In the genomic region with DNA sequence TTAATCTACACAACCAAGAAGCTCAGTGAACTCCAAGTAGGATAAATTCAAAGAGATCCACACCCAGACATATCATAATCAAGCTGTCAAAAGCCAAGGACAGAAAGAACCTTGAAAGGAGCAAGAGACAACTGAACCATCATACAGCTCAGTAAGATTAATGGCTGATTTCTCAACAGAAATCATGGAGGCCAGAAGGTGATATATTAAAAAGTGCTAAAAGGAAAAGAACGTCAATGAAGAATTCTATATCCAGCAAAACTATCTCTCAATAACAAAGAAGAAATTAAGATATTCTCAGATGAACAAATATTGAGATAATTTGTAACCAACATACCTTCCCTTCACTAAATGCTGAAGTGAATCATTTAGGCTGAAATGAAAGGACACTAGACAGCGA, we compare ENCODE assay signal across 37 cellular contexts.
A peak's percentile ranks its signal among the peaks of the same experiment; 100 is the strongest.
DNase-seq lines count a peak whose midpoint lies in the region; ATAC-seq, FAIRE-seq and TF ChIP-seq lines count a peak whose summit lies in the region.
"Had no signal": no experiment of that assay in that cellular context is flagged by ENCODE, and none has a peak within 500 bp of the region (broad histone marks: within the 10 kb centered on the region; RNA-seq: fewer than 3 reads in every experiment).

No MANE protein-coding gene starts in this region.

- H2AFZ ChIP-seq in HepG2 (ENCODE audit: low read length), result no peak overlapping the region
- H2AFZ ChIP-seq in K562 (ENCODE audit: low read depth, low read length), result no peak overlapping the region

- H3K9me3 ChIP-seq in HepG2 (ENCODE audit: low read length) (peaks cover 9% of the 10 kb centered on the region; the same call in 1 of the 2 replicates), right lobe of liver (no peaks in the 10 kb centered on the region), HEK293 (ENCODE audit: control insufficient read depth, insufficient read depth, low read depth, low read length) (no peaks in the 10 kb centered on the region), K562 (replicated peaks; ENCODE audit: control insufficient read depth, insufficient read depth, low read depth, low read length) (no peaks in the 10 kb centered on the region), endodermal cell (ENCODE audit: control insufficient read depth, low read length) (peaks cover 22% of the 10 kb centered on the region), ovary (peaks cover 0 to 3% of the 10 kb centered on the region in 2 donors)
- H3K9me3 ChIP-seq: A549, BE2C had no signal

- H3K9me1 ChIP-seq in K562 (ENCODE audit: control insufficient read depth, insufficient read depth, low read length), result no peaks in the 10 kb centered on the region

- CTCF ChIA-PET in HepG2 (lab: Yijun Ruan, JAX; ENCODE audit: low intra/inter-chr PET ratio, low total read pairs) (no interaction called here), HEK293 (lab: Yijun Ruan, JAX) (no interaction called here), K562 (lab: Yijun Ruan, JAX; ENCODE audit: low intra/inter-chr PET ratio) (no interaction called here)

- in situ Hi-C loops in HepG2 (cut with HindIII; ENCODE audit: extremely low pct_ligation_motif_present, low pct_unique_long_range_greater_than_20kb) (no loop called here), K562 (cut with MboI) (no loop called here)

- H3K4me2 ChIP-seq in HepG2 (ENCODE audit: low read depth, low read length) (no peak overlapping the region), K562 (ENCODE audit: insufficient read depth, low read length) (no peak overlapping the region)
- H3K4me2 ChIP-seq: A549; BLaER1; BLaER1 treated with 17β-estradiol and CSF1 and Interleukin-3, amounts not matched to agents 10 nM and 100 nM had no signal

- peaks cover 7% of the 10 kb centered on the region for H3K9me3 Mint-ChIP-seq in endodermal cell

- FAIRE-seq in HepG2 (lab: Jason Lieb, UNC) (no peak), K562 (lab: Jason Lieb, UNC) (peak; percentile 60)
- FAIRE-seq: A204.1, A549, D721Med had no signal

- DNase-seq in HepG2 (ENCODE audit: low spot score) (no peak), right lobe of liver (no peak), K562 (ENCODE audit: extremely low read depth in 1 of 4, low spot score in 3 of 4) (no peak), endodermal cell (no peak), ovary (no peak), DMS 273 (lab: John Stamatoyannopoulos, UW; ENCODE audit: unreplicated experiment) (no peak), activated T-cell treated with anti-CD3 and anti-CD28 coated beads for 4 hours (no peak)
- DNase-seq: 8988T; ACHN; AML-193; BE2C; C1 segment of cervical spinal cord; Caco-2; Calu3; CD4-positive, alpha-beta memory T cell; CD4-positive, alpha-beta T cell; CD4-positive, CD25-positive, alpha-beta regulatory T cell; CD8-positive, alpha-beta memory T cell; CD8-positive, alpha-beta T cell; COR-L47; DMS 273 treated with DMSO at 0.1 percent for 48 hours; DMS153; DMS53; DMS79; DMS79 treated with DMSO at 0.1 percent for 48 hours; DND-41; EL had no signal

- intact Hi-C loops in HepG2 (cut with micrococcal nuclease; ENCODE audit: unreplicated experiment), result no loop called here
- intact Hi-C loops in right lobe of liver (cut with DNase I), result no loop called here
- intact Hi-C loops in K562 (cut with micrococcal nuclease), result no loop called here
- intact Hi-C loops in ovary (cut with DNase I), result no loop called here

- TF ChIP-seq EP300 in HepG2 (IDR thresholded peaks at IDR 0.05; ENCODE audit: low read depth in 2 of 2, low read length in 2 of 2), result no peak
- no peak for TF ChIP-seq EP300 in HepG2 (CRISPR knock-in tag; IDR thresholded peaks at IDR 0.05; ENCODE audit: borderline replicate concordance)
- TF ChIP-seq EP300 in K562 (IDR thresholded peaks at IDR 0.05; ENCODE audit: low read length), result no peak
- no peak for TF ChIP-seq EP300 in ovary (IDR thresholded peaks at IDR 0.05)

- H3K4me1 ChIP-seq in HepG2 (ENCODE audit: insufficient read depth, low read length), result peaks cover 70% of the 10 kb centered on the region
- H3K4me1 ChIP-seq in right lobe of liver, result peaks cover 0 to 22% (median 0%) of the 10 kb centered on the region in 4 donors
- no peaks in the 10 kb centered on the region for H3K4me1 ChIP-seq in HEK293 (ENCODE audit: control insufficient read depth, insufficient read depth, low read length)
- no peaks in the 10 kb centered on the region for H3K4me1 ChIP-seq in K562 (replicated peaks in 1 of 2; ENCODE audit: control insufficient read depth in 2 of 2, insufficient read depth in 2 of 2, low read length in 2 of 2)
- peaks cover 6% of the 10 kb centered on the region for H3K4me1 ChIP-seq in endodermal cell (ENCODE audit: control insufficient read depth, insufficient read depth, low read length)
- H3K4me1 ChIP-seq in ovary (ENCODE audit: insufficient read depth), result peaks cover 3% of the 10 kb centered on the region
- H3K4me1 ChIP-seq: A549; BE2C; BLaER1; BLaER1 treated with 17β-estradiol and CSF1 and Interleukin-3, amounts not matched to agents 10 nM and 100 nM; Caco-2 had no signal

- H3K79me2 ChIP-seq in HepG2 (ENCODE audit: insufficient read depth, low read length) (no peaks in the 10 kb centered on the region), K562 (ENCODE audit: control insufficient read depth, insufficient read depth, low read length) (no peaks in the 10 kb centered on the region)

- H3K4me3 ChIP-seq in HepG2 (replicated peaks in 1 of 3; ENCODE audit: insufficient read depth in 1 of 3, low read depth in 2 of 3, low read length in 3 of 3), result no peak overlapping the region
- no peak overlapping the region for H3K4me3 ChIP-seq in right lobe of liver
- H3K4me3 ChIP-seq in HEK293 (ENCODE audit: low read depth, low read length), result no peak overlapping the region
- no peak overlapping the region for H3K4me3 ChIP-seq in K562
- peak overlapping the region; percentile 26 for H3K4me3 ChIP-seq in endodermal cell (ENCODE audit: low read length)
- H3K4me3 ChIP-seq in ovary, result no peak overlapping the region
- H3K4me3 ChIP-seq: A549; BLaER1; BLaER1 treated with 17β-estradiol and CSF1 and Interleukin-3, amounts not matched to agents 10 nM and 100 nM had no signal

- H3K36me3 ChIP-seq in HepG2 (replicated peaks in 1 of 2; ENCODE audit: control insufficient read depth in 1 of 2, insufficient read depth in 2 of 2, low read length in 2 of 2), result no peaks in the 10 kb centered on the region
- no peaks in the 10 kb centered on the region for H3K36me3 ChIP-seq in right lobe of liver
- H3K36me3 ChIP-seq in HEK293 (ENCODE audit: control insufficient read depth in 2 of 2, insufficient read depth in 1 of 2, low read length in 2 of 2), result no peaks in the 10 kb centered on the region
- H3K36me3 ChIP-seq in K562 (ENCODE audit: control insufficient read depth, insufficient read depth, low read length), result no peaks in the 10 kb centered on the region
- peaks cover 22% of the 10 kb centered on the region for H3K36me3 ChIP-seq in endodermal cell (ENCODE audit: control insufficient read depth, insufficient read depth, low read length)
- H3K36me3 ChIP-seq in ovary, result no peaks in the 10 kb centered on the region
- H3K36me3 ChIP-seq: BE2C; BLaER1; BLaER1 treated with 17β-estradiol and CSF1 and Interleukin-3, amounts not matched to agents 10 nM and 100 nM had no signal

- H3K9ac ChIP-seq in HepG2 (ENCODE audit: insufficient read depth, low read depth, low read length), result no peak overlapping the region
- no peak overlapping the region for H3K9ac ChIP-seq in K562 (ENCODE audit: insufficient read depth in 1 of 2, low read depth in 2 of 2, low read length in 2 of 2)
- no peak overlapping the region for H3K9ac ChIP-seq in endodermal cell (ENCODE audit: extremely low read depth, low read length, poor library complexity, severe bottlenecking)
- H3K9ac ChIP-seq: BLaER1; BLaER1 treated with 17β-estradiol and CSF1 and Interleukin-3, amounts not matched to agents 10 nM and 100 nM had no signal

- TF ChIP-seq RAD21 in HepG2 (CRISPR knock-in tag; IDR thresholded peaks at IDR 0.05), result no peak
- no peak for TF ChIP-seq RAD21 in K562 (CRISPR knock-in tag; conservative IDR thresholded peaks at IDR 0.05 in 1 of 2, IDR thresholded peaks at IDR 0.05 in 1 of 2)

- ATAC-seq in HepG2 (no peak), right lobe of liver (no peak), K562 (no peak)
- ATAC-seq: A549; CD8-positive, alpha-beta T cell had no signal

- H3K4me1 Mint-ChIP-seq in endodermal cell, result peaks cover 18% of the 10 kb centered on the region
- H3K4me1 Mint-ChIP-seq: B cell; CD14-positive monocyte; CD4-positive, alpha-beta memory T cell; CD4-positive, CD25-positive, alpha-beta regulatory T cell; CD8-positive, alpha-beta memory T cell had no signal

- H3K4me3 Mint-ChIP-seq in endodermal cell, result no peak overlapping the region
- H3K4me3 Mint-ChIP-seq: B cell; CD14-positive monocyte; CD4-positive, alpha-beta memory T cell; CD4-positive, alpha-beta T cell; CD4-positive, CD25-positive, alpha-beta regulatory T cell; CD8-positive, alpha-beta memory T cell; CD8-positive, alpha-beta T cell had no signal

- 98% methylated on average over 2 of the region's 2 CpGs for WGBS in HepG2 (ENCODE audit: low lambda C conversion rate)
- 45% methylated on average over 2 of the region's 2 CpGs for WGBS in right lobe of liver (ENCODE audit: insufficient coverage, low coverage, low lambda C conversion rate, missing lambda C conversion rate)
- 0% methylated on average over 2 of the region's 2 CpGs for WGBS in K562 (ENCODE audit: insufficient coverage, low coverage, missing lambda C conversion rate)
- 96 to 100% methylated on average over 1 of the region's 2 CpGs for WGBS in endodermal cell (ENCODE audit: insufficient coverage in 1 of 2, insufficient read length in 1 of 2), 2 experiments
- WGBS in ovary, 3 donors, result 45 to 90% (median 83%) methylated on average over 2 of the region's 2 CpGs

- TF ChIP-seq CTCF in HepG2 (CRISPR knock-in tag; IDR thresholded peaks at IDR 0.05), result no peak
- TF ChIP-seq CTCF in right lobe of liver (IDR thresholded peaks at IDR 0.05), result no peak
- TF ChIP-seq CTCF in HEK293 (tag by site-specific recombination; IDR thresholded peaks at IDR 0.05), result no peak
- TF ChIP-seq CTCF in K562 (IDR thresholded peaks at IDR 0.05 in 2 of 3, conservative IDR thresholded peaks at IDR 0.05 in 1 of 3; ENCODE audit: insufficient read depth in 2 of 3, low read depth in 1 of 3, low read length in 3 of 3), result no peak
- no peak for TF ChIP-seq CTCF in endodermal cell (conservative IDR thresholded peaks at IDR 0.05)
- TF ChIP-seq CTCF in ovary (IDR thresholded peaks at IDR 0.05), result no peak

- no peak overlapping the region for H3K27ac ChIP-seq in HepG2 (ENCODE audit: extremely low read length, insufficient read depth, low read length)
- no peak overlapping the region for H3K27ac ChIP-seq in right lobe of liver
- no peak overlapping the region for H3K27ac ChIP-seq in HEK293 (ENCODE audit: extremely low read depth, low read depth, low read length)
- H3K27ac ChIP-seq in K562 (ENCODE audit: extremely low read depth, low read depth, low read length), result no peak overlapping the region
- H3K27ac ChIP-seq in endodermal cell (ENCODE audit: low read depth, low read length), result no peak overlapping the region
- H3K27ac ChIP-seq in ovary, result no peak overlapping the region
- H3K27ac ChIP-seq: 22Rv1; A549; BLaER1; BLaER1 treated with 17β-estradiol and CSF1 and Interleukin-3, amounts not matched to agents 10 nM and 100 nM; C4-2B had no signal

- H4K20me1 ChIP-seq in HepG2 (ENCODE audit: insufficient read depth, low read length), result no peaks in the 10 kb centered on the region
- no peaks in the 10 kb centered on the region for H4K20me1 ChIP-seq in K562 (replicated peaks; ENCODE audit: control insufficient read depth, insufficient read depth, low read length)
- H4K20me1 ChIP-seq: BLaER1; BLaER1 treated with 17β-estradiol and CSF1 and Interleukin-3, amounts not matched to agents 10 nM and 100 nM had no signal

- H3K27me3 ChIP-seq in HepG2 (ENCODE audit: control insufficient read depth in 1 of 2, insufficient read depth in 2 of 2, low read length in 2 of 2) (no peaks in the 10 kb centered on the region), right lobe of liver (no peaks in the 10 kb centered on the region), K562 (ENCODE audit: control insufficient read depth in 2 of 2, insufficient read depth in 2 of 2, low read length in 2 of 2) (peaks cover 3 to 24% of the 10 kb centered on the region in 2 experiments; a peak in 3 of 5 replicates), endodermal cell (ENCODE audit: control insufficient read depth, insufficient read depth, low read length, poor library complexity, severe bottlenecking) (no peaks in the 10 kb centered on the region), ovary (no peaks in the 10 kb centered on the region)
- H3K27me3 ChIP-seq: BE2C; BLaER1; BLaER1 treated with 17β-estradiol and CSF1 and Interleukin-3, amounts not matched to agents 10 nM and 100 nM had no signal

- no TSS peak for BruUV-seq in HepG2 (replicated peaks; lab: Mats Ljungman, UMichigan)
- BruUV-seq in K562 (replicated peaks; lab: Mats Ljungman, UMichigan), result no TSS peak

- H3K27me3 Mint-ChIP-seq in endodermal cell (ENCODE audit: insufficient read depth), result peaks cover 9% of the 10 kb centered on the region
- H3K27me3 Mint-ChIP-seq: B cell had no signal

- no peak for TF ChIP-seq POLR2A in HepG2 (IDR thresholded peaks at IDR 0.05; ENCODE audit: insufficient read depth in 1 of 2, low read depth in 2 of 2, low read length in 2 of 2)
- TF ChIP-seq POLR2A in right lobe of liver (IDR thresholded peaks at IDR 0.05), result no peak
- no peak for TF ChIP-seq POLR2A in K562 (conservative IDR thresholded peaks at IDR 0.05)
- no peak for TF ChIP-seq POLR2A in ovary (IDR thresholded peaks at IDR 0.05)

- H3K27ac Mint-ChIP-seq in endodermal cell, result no peak overlapping the region
- H3K27ac Mint-ChIP-seq: B cell; CD14-positive monocyte; CD4-positive, alpha-beta memory T cell; CD4-positive, alpha-beta T cell; CD4-positive, CD25-positive, alpha-beta regulatory T cell; CD8-positive, alpha-beta memory T cell; CD8-positive, alpha-beta T cell had no signal

- POLR2A ChIA-PET in HepG2 (lab: Yijun Ruan, JAX) (interaction anchor here (1.7 to 2.8 kb wide), 2 partner anchors 32 to 83 kb away, joined by 4 to 8 read pairs; no protein-coding TSS in a partner anchor), HEK293 (lab: Yijun Ruan, JAX) (no interaction called here), K562 (lab: Yijun Ruan, JAX) (interaction anchor here (0.6 kb wide), 1 partner anchor 9 kb away, joined by 4 read pairs; no protein-coding TSS in a partner anchor)

- peaks cover 14% of the 10 kb centered on the region for H3K36me3 Mint-ChIP-seq in endodermal cell (ENCODE audit: low read depth)
- H3K36me3 Mint-ChIP-seq: CD14-positive monocyte; CD4-positive, alpha-beta memory T cell; CD4-positive, CD25-positive, alpha-beta regulatory T cell; CD8-positive, alpha-beta memory T cell; CD8-positive, alpha-beta T cell had no signal

Comparison
In these comparisons a context has a peak if more than half of its experiments do, and no peak if none do; other contexts are left out.
1. Of the 241 proteins assayed by ChIP-seq in both HepG2 and K562: peak only in HepG2: none; only in K562: none; in both: ZFP1; in neither: 240.